Comparison of ENCODE assay signal across 10 cellular contexts in genomic region chrX:130878350-130879341, GRCh38. TPM values are rescaled to one million over a fixed set of nuclear protein-coding genes. Genes with fewer than 3 reads are reported as not detected.
DNase-seq lines count a peak whose midpoint lies in the region; ATAC-seq and TF ChIP-seq lines count a peak whose summit lies in the region.
"Had no signal": no experiment of that assay in that cellular context is flagged by ENCODE, and none has a peak within 500 bp of the region (broad histone marks: within the 10 kb centered on the region; RNA-seq: fewer than 3 reads in every experiment).

No MANE protein-coding gene starts in this region.

- peaks cover 5% of the 10 kb centered on the region for H3K4me1 ChIP-seq in psoas muscle

- TF ChIP-seq CTCF in psoas muscle (IDR thresholded peaks at IDR 0.05), result no peak

- no peaks in the 10 kb centered on the region for H3K27me3 ChIP-seq in psoas muscle (ENCODE audit: insufficient read depth in 3 of 3, low read length in 2 of 3)
- H3K27me3 ChIP-seq: upper lobe of left lung had no signal

- peak overlapping the region; percentile 63 for H3K27ac ChIP-seq in psoas muscle
- H3K27ac ChIP-seq: skin epidermis, upper lobe of left lung had no signal

- WGBS in psoas muscle, 3 donors, result 23 to 40% (median 29%) methylated on average over 7 of the region's 7 CpGs

- no peaks in the 10 kb centered on the region for H3K9me3 ChIP-seq in psoas muscle
- H3K9me3 ChIP-seq: upper lobe of left lung had no signal

- peaks cover 0 to 11% of the 10 kb centered on the region in 2 donors for H3K9me3 Mint-ChIP-seq in stimulated activated naive B cell treated with anti-CD40 and anti-IgM and Interleukin-4, amounts not matched to agents 10 μg/mL and 1 μg/mL and 100 μg/mL, for 72 hours
- H3K9me3 Mint-ChIP-seq in activated T-helper 1 cell treated with anti-CD3 and anti-CD28 coated beads, Interleukin-12 subunit alpha, Interleukin-12 subunit beta, Interleukin-2, Interleukin-4 antibody, amounts not matched to agents 30 ng/mL and 10 ng/mL and 1 ng/mL, durations not matched to agents 14 hours and 24 hours and 36 hours, result no peaks in the 10 kb centered on the region

- no peak overlapping the region for H3K4me3 Mint-ChIP-seq in stimulated activated naive B cell treated with anti-CD40 and anti-IgM and Interleukin-4, amounts not matched to agents 10 μg/mL and 1 μg/mL and 100 μg/mL, for 72 hours
- no peak overlapping the region for H3K4me3 Mint-ChIP-seq in activated T-helper 1 cell treated with anti-CD3 and anti-CD28 coated beads, Interleukin-12 subunit alpha, Interleukin-12 subunit beta, Interleukin-2, Interleukin-4 antibody, amounts not matched to agents 30 ng/mL and 10 ng/mL and 1 ng/mL, durations not matched to agents 14 hours and 24 hours and 36 hours

- ATAC-seq in esophagus mucosa (peak; percentile 44), psoas muscle (peak; percentile 57 to 78 (median 74)), HG03442 (IDR thresholded peaks at IDR 0.05; ENCODE audit: unreplicated experiment) (no peak)
- no peak for ATAC-seq in stimulated activated naive B cell treated with anti-CD40 and anti-IgM and Interleukin-4, amounts not matched to agents 10 μg/mL and 1 μg/mL and 100 μg/mL, for 72 hours (replicated peaks)

- peaks cover 0 to 1% of the 10 kb centered on the region in 2 donors for H3K4me1 Mint-ChIP-seq in stimulated activated naive B cell treated with anti-CD40 and anti-IgM and Interleukin-4, amounts not matched to agents 10 μg/mL and 1 μg/mL and 100 μg/mL, for 72 hours
- no peaks in the 10 kb centered on the region for H3K4me1 Mint-ChIP-seq in activated T-helper 1 cell treated with anti-CD3 and anti-CD28 coated beads, Interleukin-12 subunit alpha, Interleukin-12 subunit beta, Interleukin-2, Interleukin-4 antibody, amounts not matched to agents 30 ng/mL and 10 ng/mL and 1 ng/mL, durations not matched to agents 14 hours and 24 hours and 36 hours (ENCODE audit: low read depth)

- H3K36me3 ChIP-seq in psoas muscle (ENCODE audit: insufficient read depth in 1 of 2, low read depth in 1 of 2), result no peaks in the 10 kb centered on the region
- H3K36me3 ChIP-seq: upper lobe of left lung had no signal

- no peak overlapping the region for H3K27ac Mint-ChIP-seq in stimulated activated naive B cell treated with anti-CD40 and anti-IgM and Interleukin-4, amounts not matched to agents 10 μg/mL and 1 μg/mL and 100 μg/mL, for 72 hours
- H3K27ac Mint-ChIP-seq in activated T-helper 1 cell treated with anti-CD3 and anti-CD28 coated beads, Interleukin-12 subunit alpha, Interleukin-12 subunit beta, Interleukin-2, Interleukin-4 antibody, amounts not matched to agents 30 ng/mL and 10 ng/mL and 1 ng/mL, durations not matched to agents 14 hours and 24 hours and 36 hours, result no peak overlapping the region

- intact Hi-C loops in psoas muscle (cut with DNase I), result no loop called here
- intact Hi-C loops in activated T-helper 1 cell treated with anti-CD3 and anti-CD28 coated beads, Interleukin-12 subunit alpha, Interleukin-12 subunit beta, Interleukin-2, Interleukin-4 antibody, amounts not matched to agents 30 ng/mL and 10 ng/mL and 1 ng/mL, durations not matched to agents 14 hours and 24 hours and 36 hours (cut with micrococcal nuclease), result no loop called here

- no peak overlapping the region for H3K4me3 ChIP-seq in psoas muscle
- H3K4me3 ChIP-seq: skin epidermis, upper lobe of left lung had no signal

- DNase-seq in GM04504 (ENCODE audit: low read depth) (peak; percentile 62), RPMI8226 (peak; percentile 47), psoas muscle (peak in 1 of 2 donors; percentile 15), mesenteric fat pad (ENCODE audit: low spot score) (no peak)
- DNase-seq in stimulated activated naive B cell treated with anti-CD40 and anti-IgM and Interleukin-4, amounts not matched to agents 10 μg/mL and 1 μg/mL and 100 μg/mL, for 72 hours, result no peak
- no peak for DNase-seq in activated T-helper 1 cell treated with anti-CD3 and anti-CD28 coated beads, Interleukin-12 subunit alpha, Interleukin-12 subunit beta, Interleukin-2, Interleukin-4 antibody, amounts not matched to agents 30 ng/mL and 10 ng/mL and 1 ng/mL, durations not matched to agents 14 hours and 24 hours and 36 hours (ENCODE audit: low spot score)

- no peaks in the 10 kb centered on the region for H3K27me3 Mint-ChIP-seq in stimulated activated naive B cell treated with anti-CD40 and anti-IgM and Interleukin-4, amounts not matched to agents 10 μg/mL and 1 μg/mL and 100 μg/mL, for 72 hours
- no peaks in the 10 kb centered on the region for H3K27me3 Mint-ChIP-seq in activated T-helper 1 cell treated with anti-CD3 and anti-CD28 coated beads, Interleukin-12 subunit alpha, Interleukin-12 subunit beta, Interleukin-2, Interleukin-4 antibody, amounts not matched to agents 30 ng/mL and 10 ng/mL and 1 ng/mL, durations not matched to agents 14 hours and 24 hours and 36 hours (ENCODE audit: insufficient read depth)

- H3K36me3 Mint-ChIP-seq in stimulated activated naive B cell treated with anti-CD40 and anti-IgM and Interleukin-4, amounts not matched to agents 10 μg/mL and 1 μg/mL and 100 μg/mL, for 72 hours, result peaks cover 12 to 19% of the 10 kb centered on the region in 2 donors
- no peaks in the 10 kb centered on the region for H3K36me3 Mint-ChIP-seq in activated T-helper 1 cell treated with anti-CD3 and anti-CD28 coated beads, Interleukin-12 subunit alpha, Interleukin-12 subunit beta, Interleukin-2, Interleukin-4 antibody, amounts not matched to agents 30 ng/mL and 10 ng/mL and 1 ng/mL, durations not matched to agents 14 hours and 24 hours and 36 hours (ENCODE audit: low read depth)

RNA-seq across cellular contexts. Expression of gene ENOX2, which starts 24.4 kb away (rescaled TPM):
- total RNA-seq in esophagus mucosa, result 15.1 TPM
- 10 to 100 TPM in 3 of 4 donors, 1 to 10 TPM in 1; 8.8 to 13.4 (median 11.4) TPM for total RNA-seq in psoas muscle
- 10 to 100 TPM in 1 of 3 donors, 1 to 10 TPM in 2; 4.7 to 11.3 (median 7.6) TPM for polyA plus RNA-seq in psoas muscle
- 15.1 TPM for total RNA-seq in mesenteric fat pad
- total RNA-seq in activated T-helper 1 cell treated with anti-CD3 and anti-CD28 coated beads, Interleukin-12 subunit alpha, Interleukin-12 subunit beta, Interleukin-2, Interleukin-4 antibody, amounts not matched to agents 30 ng/mL and 10 ng/mL and 1 ng/mL, durations not matched to agents 14 hours and 24 hours and 36 hours, result 15.6 and 20.5 TPM in 2 replicates

Comparison
In these comparisons a context has a peak if more than half of its experiments do, and no peak if none do; other contexts are left out.
1. DNase-seq: peak in GM04504 (single experiment) and RPMI8226 (single experiment); none in stimulated activated naive B cell treated with anti-CD40 and anti-IgM and Interleukin-4, amounts not matched to agents 10 μg/mL and 1 μg/mL and 100 μg/mL, for 72 hours (single experiment), mesenteric fat pad (single experiment) and activated T-helper 1 cell treated with anti-CD3 and anti-CD28 coated beads, Interleukin-12 subunit alpha, Interleukin-12 subunit beta, Interleukin-2, Interleukin-4 antibody, amounts not matched to agents 30 ng/mL and 10 ng/mL and 1 ng/mL, durations not matched to agents 14 hours and 24 hours and 36 hours (single experiment).
2. ATAC-seq: peak in esophagus mucosa (single experiment) and psoas muscle (4 of 4); none in stimulated activated naive B cell treated with anti-CD40 and anti-IgM and Interleukin-4, amounts not matched to agents 10 μg/mL and 1 μg/mL and 100 μg/mL, for 72 hours (0 of 2) and HG03442 (single experiment).